ENCODE assay signal across 19 cellular contexts in the genomic region with DNA sequence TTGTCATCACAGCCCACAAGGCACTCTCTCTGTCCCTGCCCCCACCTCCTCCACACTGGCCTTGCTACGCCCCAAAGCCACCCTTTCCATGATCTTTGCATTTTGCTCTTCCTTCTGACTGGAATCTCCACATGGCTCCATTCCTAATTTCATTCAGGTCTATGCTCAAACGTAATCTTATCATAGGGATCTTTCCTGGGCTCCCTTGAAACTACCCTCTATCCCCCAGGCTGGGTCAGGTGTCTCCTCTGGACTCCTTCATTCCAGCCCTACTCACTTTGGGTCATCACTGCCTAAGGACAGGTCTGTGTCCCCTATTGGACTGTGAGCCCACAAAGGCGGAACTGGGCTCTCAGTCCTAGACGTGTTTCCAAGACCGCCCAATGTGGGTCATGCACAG. TPM values are rescaled to one million over a fixed set of nuclear protein-coding genes. Genes with fewer than 3 reads are reported as not detected.
DNase-seq lines count a peak whose midpoint lies in the region; ATAC-seq, FAIRE-seq and TF ChIP-seq lines count a peak whose summit lies in the region.
"Had no signal": no experiment of that assay in that cellular context is flagged by ENCODE, and none has a peak within 500 bp of the region (broad histone marks: within the 10 kb centered on the region; RNA-seq: fewer than 3 reads in every experiment).

No MANE protein-coding gene starts in this region.

- in situ Hi-C loops in K562 (cut with MboI): no loop called here

- H3K79me2 ChIP-seq in K562 (ENCODE audit: control insufficient read depth, insufficient read depth, low read length): peaks cover 64% of the 10 kb centered on the region

- H3K9me3 ChIP-seq in HEK293 (ENCODE audit: control insufficient read depth, insufficient read depth, low read depth, low read length) (no peaks in the 10 kb centered on the region), K562 (replicated peaks; ENCODE audit: control insufficient read depth, insufficient read depth, low read depth, low read length) (no peaks in the 10 kb centered on the region)
- H3K9me3 ChIP-seq: BE2C, colonic mucosa, SK-N-SH, thyroid gland had no signal

- TF ChIP-seq CTCF in HEK293 (tag by site-specific recombination; IDR thresholded peaks at IDR 0.05): no peak
- TF ChIP-seq CTCF in K562 (IDR thresholded peaks at IDR 0.05 in 2 of 3, conservative IDR thresholded peaks at IDR 0.05 in 1 of 3; ENCODE audit: insufficient read depth in 2 of 3, low read depth in 1 of 3, low read length in 3 of 3): no peak
- no peak for TF ChIP-seq CTCF in nephron progenitor cell (IDR thresholded peaks at IDR 0.05)

- intact Hi-C loops in K562 (cut with micrococcal nuclease): no loop called here

- DNase-seq in T-helper 2 cell treated with Interferon-gamma antibody and Interleukin-4, amounts not matched to agents 5 μg/mL and 100 μg/mL, for 36 hours (ENCODE audit: low spot score): no peak
- DNase-seq in T-helper 2 cell (no peak), K562 (ENCODE audit: extremely low read depth in 1 of 4, low spot score in 3 of 4) (no peak), nephron progenitor cell (no peak), NCI-H2171 treated with DMSO at 0.1 percent for 48 hours (lab: John Stamatoyannopoulos, UW) (no peak), NAMALWA (ENCODE audit: low spot score) (no peak)
- DNase-seq: 8988T, BE2C, colonic mucosa, hypothalamus, kidney, MM.1S, NCI-H1694 treated with DMSO at 0.1 percent for 48 hours, NCI-H446, SK-N-SH, thyroid gland had no signal

- 87% methylated on average over 5 of the region's 5 CpGs for WGBS in K562 (ENCODE audit: insufficient coverage, low coverage, missing lambda C conversion rate)

- H3K4me3 Mint-ChIP-seq in T-helper 2 cell treated with Interferon-gamma antibody and Interleukin-4, amounts not matched to agents 5 μg/mL and 100 μg/mL, for 36 hours: peak overlapping the region; percentile 4
- peak overlapping the region; percentile 74 for H3K4me3 Mint-ChIP-seq in nephron progenitor cell

- no peak for TF ChIP-seq POLR2A in K562 (conservative IDR thresholded peaks at IDR 0.05)

- no peak for FAIRE-seq in K562 (lab: Jason Lieb, UNC)
- FAIRE-seq: astrocyte, kidney had no signal

- no peak overlapping the region for H3K27ac ChIP-seq in HEK293 (ENCODE audit: extremely low read depth, low read depth, low read length)
- no peak overlapping the region for H3K27ac ChIP-seq in K562 (ENCODE audit: extremely low read depth, low read depth, low read length)
- H3K27ac ChIP-seq: colonic mucosa, thyroid gland had no signal

- H3K4me1 Mint-ChIP-seq in T-helper 2 cell treated with Interferon-gamma antibody and Interleukin-4, amounts not matched to agents 5 μg/mL and 100 μg/mL, for 36 hours (ENCODE audit: low read depth): peaks cover 21% of the 10 kb centered on the region
- peaks cover 34% of the 10 kb centered on the region for H3K4me1 Mint-ChIP-seq in nephron progenitor cell

- no peak overlapping the region for H2AFZ ChIP-seq in K562 (ENCODE audit: low read depth, low read length)

- ATAC-seq in K562 (no peak), GM18870 (IDR thresholded peaks at IDR 0.05; ENCODE audit: unreplicated experiment) (no peak)

- H3K4me2 ChIP-seq in K562 (ENCODE audit: insufficient read depth, low read length): no peak overlapping the region
- H3K4me2 ChIP-seq: SK-N-SH had no signal

- H3K36me3 ChIP-seq in HEK293 (ENCODE audit: control insufficient read depth in 2 of 2, insufficient read depth in 1 of 2, low read length in 2 of 2): peaks cover 29 to 37% of the 10 kb centered on the region in 2 experiments; a peak in 2 of 3 replicates
- peaks cover 49% of the 10 kb centered on the region for H3K36me3 ChIP-seq in K562 (ENCODE audit: control insufficient read depth, insufficient read depth, low read length)
- H3K36me3 ChIP-seq: colonic mucosa, thyroid gland had no signal

- peak overlapping the region in 1 of 2 experiments; percentile 53; a peak in 1 of 4 replicates for H3K9ac ChIP-seq in K562 (ENCODE audit: insufficient read depth in 1 of 2, low read depth in 2 of 2, low read length in 2 of 2)
- H3K9ac ChIP-seq: SK-N-SH had no signal

- no peak overlapping the region for H3K27ac Mint-ChIP-seq in T-helper 2 cell treated with Interferon-gamma antibody and Interleukin-4, amounts not matched to agents 5 μg/mL and 100 μg/mL, for 36 hours
- H3K27ac Mint-ChIP-seq in nephron progenitor cell: peak overlapping the region; percentile 62

- peaks cover 25% of the 10 kb centered on the region for H3K36me3 Mint-ChIP-seq in T-helper 2 cell treated with Interferon-gamma antibody and Interleukin-4, amounts not matched to agents 5 μg/mL and 100 μg/mL, for 36 hours (ENCODE audit: low read depth)
- peaks cover 35% of the 10 kb centered on the region for H3K36me3 Mint-ChIP-seq in nephron progenitor cell (ENCODE audit: low read depth)

- H3K27me3 ChIP-seq in K562 (ENCODE audit: control insufficient read depth in 2 of 2, insufficient read depth in 2 of 2, low read length in 2 of 2): no peaks in the 10 kb centered on the region
- H3K27me3 ChIP-seq: BE2C, colonic mucosa, thyroid gland had no signal

- H3K4me3 ChIP-seq in HEK293 (ENCODE audit: low read depth, low read length) (no peak overlapping the region), K562 (no peak overlapping the region)
- H3K4me3 ChIP-seq: colonic mucosa, thyroid gland had no signal

- peaks cover 7% of the 10 kb centered on the region for H3K4me1 ChIP-seq in HEK293 (ENCODE audit: control insufficient read depth, insufficient read depth, low read length)
- H3K4me1 ChIP-seq in K562 (replicated peaks in 1 of 2; ENCODE audit: control insufficient read depth in 2 of 2, insufficient read depth in 2 of 2, low read length in 2 of 2): peaks cover 15 to 25% of the 10 kb centered on the region in 2 experiments
- H3K4me1 ChIP-seq: BE2C had no signal

- CTCF ChIA-PET in HEK293 (lab: Yijun Ruan, JAX) (interaction anchor here (0.9 kb wide), 1 partner anchor 23 kb away, joined by 4 read pairs; no protein-coding TSS in a partner anchor), K562 (lab: Yijun Ruan, JAX; ENCODE audit: low intra/inter-chr PET ratio) (no interaction called here)

- BruUV-seq in K562 (replicated peaks; lab: Mats Ljungman, UMichigan): TSS peak; percentile 8

- no peaks in the 10 kb centered on the region; the same call in 1 of the 2 replicates for H4K20me1 ChIP-seq in K562 (replicated peaks; ENCODE audit: control insufficient read depth, insufficient read depth, low read length)

- H3K9me1 ChIP-seq in K562 (ENCODE audit: control insufficient read depth, insufficient read depth, low read length): no peaks in the 10 kb centered on the region

- POLR2A ChIA-PET in HEK293 (lab: Yijun Ruan, JAX): interaction anchor here (2.0 kb wide), 1 partner anchor 10 kb away, joined by 16 read pairs; a partner anchor contains a TSS
- POLR2A ChIA-PET in K562 (lab: Yijun Ruan, JAX): no interaction called here

- H3K27me3 Mint-ChIP-seq in T-helper 2 cell treated with Interferon-gamma antibody and Interleukin-4, amounts not matched to agents 5 μg/mL and 100 μg/mL, for 36 hours (ENCODE audit: low read depth): no peaks in the 10 kb centered on the region
- H3K27me3 Mint-ChIP-seq in nephron progenitor cell (ENCODE audit: low read depth, poor library complexity): peaks cover 12% of the 10 kb centered on the region

- H3K9me3 Mint-ChIP-seq in T-helper 2 cell treated with Interferon-gamma antibody and Interleukin-4, amounts not matched to agents 5 μg/mL and 100 μg/mL, for 36 hours: no peaks in the 10 kb centered on the region
- no peaks in the 10 kb centered on the region for H3K9me3 Mint-ChIP-seq in nephron progenitor cell

- TF ChIP-seq EP300 in K562 (IDR thresholded peaks at IDR 0.05; ENCODE audit: low read length): no peak

- no peak for TF ChIP-seq RAD21 in K562 (CRISPR knock-in tag; conservative IDR thresholded peaks at IDR 0.05 in 1 of 2, IDR thresholded peaks at IDR 0.05 in 1 of 2)

RNA-seq across cellular contexts. Expression of a gene that starts 3.1 kb away (rescaled TPM):
- 22.7 and 62.8 TPM in 2 replicates for total RNA-seq in K562 (2011; cell fraction: chromatin; rRNA removed; ENCODE audit: low replicate concordance)
- 37.2 and 43.2 TPM in 2 replicates for total RNA-seq in K562 (2011; cell fraction: nucleolus; rRNA removed)
- total RNA-seq in K562 (2011; cell fraction: nucleoplasm; rRNA removed): 26.5 and 32.7 TPM in 2 replicates
- total RNA-seq in K562 (2014; rRNA removed) (54.9 and 62.7 TPM in 2 replicates), K562 (2014; rRNA removed; fragmentation: Illumina TruSeq; extraction: Trizol) (31.3 and 33.0 TPM in 2 replicates), K562 (2015; rRNA removed; fragmentation: Illumina TruSeq; extraction: Trizol) (39.5 and 42.3 TPM in 2 replicates), K562 (2021) (60.7 and 62.6 TPM in 2 replicates)
- polyA plus RNA-seq in K562 (2011; rRNA removed) (23.1 and 32.5 TPM in 2 replicates), K562 (2014; fragmentation: Illumina TruSeq; extraction: Trizol) (32.6 and 50.6 TPM in 2 replicates), K562 (2014; fragmentation: Nextera tagmentation; extraction: Ambion mirVana) (100 to 1,000 TPM in 1 of 2 experiments, 10 to 100 TPM in 1; 84.9 to 124 TPM), K562 (2014; rRNA removed) (49.6 and 57.5 TPM in 2 replicates)
- 41.8 and 86.0 TPM in 2 replicates for polyA plus RNA-seq in K562 (2011; cell fraction: cytosol; rRNA removed)
- polyA plus RNA-seq in K562 (2011; cell fraction: nucleus; rRNA removed): 34.9 and 43.7 TPM in 2 replicates
- 41.3 and 54.9 TPM in 2 replicates for polyA plus RNA-seq in K562 (2012)
- polyA minus RNA-seq in K562 (2011; rRNA and poly(A)+ RNA removed): 5.7 and 7.6 TPM in 2 replicates
- polyA minus RNA-seq in K562 (2011; cell fraction: cytosol; rRNA and poly(A)+ RNA removed): 17.8 and 23.9 TPM in 2 replicates
- 7.9 and 11.3 TPM in 2 replicates for polyA minus RNA-seq in K562 (2011; cell fraction: nucleus; rRNA and poly(A)+ RNA removed)

RNA-seq across cellular contexts. Expression of a gene that starts 5.9 kb away (rescaled TPM):
- 0.25 and 1.9 TPM in 2 replicates for total RNA-seq in K562 (2011; cell fraction: chromatin; rRNA removed; ENCODE audit: low replicate concordance)
- total RNA-seq in K562 (2011; cell fraction: nucleolus; rRNA removed): 2.4 and 3.5 TPM in 2 replicates
- 0.92 and 1.3 TPM in 2 replicates for total RNA-seq in K562 (2011; cell fraction: nucleoplasm; rRNA removed)
- 1.5 and 2.7 TPM in 2 replicates for total RNA-seq in K562 (2014; rRNA removed)
- 0.07 TPM in 1 of 2 replicates, not detected in the other for total RNA-seq in K562 (2014; rRNA removed; fragmentation: Illumina TruSeq; extraction: Trizol)
- 0.54 and 0.72 TPM in 2 replicates for total RNA-seq in K562 (2015; rRNA removed; fragmentation: Illumina TruSeq; extraction: Trizol)
- total RNA-seq in K562 (2021): 8.8 and 10.3 TPM in 2 replicates
- 0.13 and 0.28 TPM in 2 replicates for polyA plus RNA-seq in K562 (2011; rRNA removed)
- polyA plus RNA-seq in K562 (2011; cell fraction: cytosol; rRNA removed): 0.24 and 1.1 TPM in 2 replicates
- 0.52 and 1.4 TPM in 2 replicates for polyA plus RNA-seq in K562 (2011; cell fraction: nucleus; rRNA removed)
- polyA plus RNA-seq in K562 (2012): 3.2 and 3.6 TPM in 2 replicates
- 0.39 and 2.0 TPM in 2 replicates for polyA plus RNA-seq in K562 (2014; fragmentation: Illumina TruSeq; extraction: Trizol)
- under 1 TPM in 1 of 2 experiments, not detected in 1; 0.03 TPM for polyA plus RNA-seq in K562 (2014; fragmentation: Nextera tagmentation; extraction: Ambion mirVana)
- 2.0 and 2.4 TPM in 2 replicates for polyA plus RNA-seq in K562 (2014; rRNA removed)
- 0.11 and 0.21 TPM in 2 replicates for polyA minus RNA-seq in K562 (2011; rRNA and poly(A)+ RNA removed)
- polyA minus RNA-seq in K562 (2011; cell fraction: cytosol; rRNA and poly(A)+ RNA removed): 2.0 and 3.5 TPM in 2 replicates
- 0.94 and 1.00 TPM in 2 replicates for polyA minus RNA-seq in K562 (2011; cell fraction: nucleus; rRNA and poly(A)+ RNA removed)

RNA-seq across cellular contexts. Expression of a gene that starts 10.8 kb away (rescaled TPM):
- total RNA-seq in K562 (2011; cell fraction: chromatin; rRNA removed; ENCODE audit: low replicate concordance): 32.7 and 64.0 TPM in 2 replicates
- total RNA-seq in K562 (2011; cell fraction: nucleolus; rRNA removed): 49.9 and 53.4 TPM in 2 replicates
- 37.0 and 42.9 TPM in 2 replicates for total RNA-seq in K562 (2011; cell fraction: nucleoplasm; rRNA removed)
- total RNA-seq in K562 (2014; rRNA removed) (20.3 and 38.6 TPM in 2 replicates), K562 (2014; rRNA removed; fragmentation: Illumina TruSeq; extraction: Trizol) (3.1 and 3.5 TPM in 2 replicates), K562 (2015; rRNA removed; fragmentation: Illumina TruSeq; extraction: Trizol) (7.9 and 8.4 TPM in 2 replicates), K562 (2021) (16.4 and 17.6 TPM in 2 replicates)
- polyA plus RNA-seq in K562 (2011; rRNA removed) (7.3 and 8.0 TPM in 2 replicates), K562 (2014; fragmentation: Illumina TruSeq; extraction: Trizol) (2.7 and 5.0 TPM in 2 replicates), K562 (2014; fragmentation: Nextera tagmentation; extraction: Ambion mirVana) (under 1 TPM; 0.04 to 0.10 TPM), K562 (2014; rRNA removed) (19.9 and 22.0 TPM in 2 replicates)
- 7.1 and 13.5 TPM in 2 replicates for polyA plus RNA-seq in K562 (2011; cell fraction: cytosol; rRNA removed)
- polyA plus RNA-seq in K562 (2011; cell fraction: nucleus; rRNA removed): 51.3 and 83.8 TPM in 2 replicates
- polyA plus RNA-seq in K562 (2012): 18.5 and 23.4 TPM in 2 replicates
- polyA minus RNA-seq in K562 (2011; rRNA and poly(A)+ RNA removed): 4.4 and 5.2 TPM in 2 replicates
- 4.8 and 13.3 TPM in 2 replicates for polyA minus RNA-seq in K562 (2011; cell fraction: cytosol; rRNA and poly(A)+ RNA removed)
- polyA minus RNA-seq in K562 (2011; cell fraction: nucleus; rRNA and poly(A)+ RNA removed): 14.3 and 14.8 TPM in 2 replicates

RNA-seq across cellular contexts. Expression of a gene that starts 43.3 kb away (rescaled TPM):
- total RNA-seq in K562 (2011; cell fraction: chromatin; rRNA removed; ENCODE audit: low replicate concordance): 297 and 460 TPM in 2 replicates
- 224 and 226 TPM in 2 replicates for total RNA-seq in K562 (2011; cell fraction: nucleolus; rRNA removed)
- 233 and 263 TPM in 2 replicates for total RNA-seq in K562 (2011; cell fraction: nucleoplasm; rRNA removed)
- total RNA-seq in K562 (2014; rRNA removed) (56.7 and 74.5 TPM in 2 replicates), K562 (2014; rRNA removed; fragmentation: Illumina TruSeq; extraction: Trizol) (31.1 and 34.6 TPM in 2 replicates), K562 (2015; rRNA removed; fragmentation: Illumina TruSeq; extraction: Trizol) (46.4 and 46.7 TPM in 2 replicates), K562 (2021) (81.6 and 86.3 TPM in 2 replicates)
- polyA plus RNA-seq in K562 (2011; rRNA removed) (34.4 and 55.3 TPM in 2 replicates), K562 (2014; fragmentation: Illumina TruSeq; extraction: Trizol) (44.0 and 45.2 TPM in 2 replicates), K562 (2014; fragmentation: Nextera tagmentation; extraction: Ambion mirVana) (1 to 10 TPM in 1 of 2 experiments, under 1 TPM in 1; 0.94 to 1.2 TPM), K562 (2014; rRNA removed) (72.2 and 80.0 TPM in 2 replicates)
- 18.3 and 19.8 TPM in 2 replicates for polyA plus RNA-seq in K562 (2011; cell fraction: cytosol; rRNA removed)
- 277 and 310 TPM in 2 replicates for polyA plus RNA-seq in K562 (2011; cell fraction: nucleus; rRNA removed)
- polyA plus RNA-seq in K562 (2012): 71.3 and 94.7 TPM in 2 replicates
- polyA minus RNA-seq in K562 (2011; rRNA and poly(A)+ RNA removed): 25.8 and 29.7 TPM in 2 replicates
- polyA minus RNA-seq in K562 (2011; cell fraction: cytosol; rRNA and poly(A)+ RNA removed): 18.8 and 19.3 TPM in 2 replicates
- 39.9 and 51.1 TPM in 2 replicates for polyA minus RNA-seq in K562 (2011; cell fraction: nucleus; rRNA and poly(A)+ RNA removed)
